ENCODE assay signal across 8 cellular contexts in genomic region chr1:167934407-167935251, GRCh38. TPM values are rescaled to one million over a fixed set of nuclear protein-coding genes. Genes with fewer than 3 reads are reported as not detected.
DNase-seq lines count a peak whose midpoint lies in the region; ATAC-seq, FAIRE-seq and TF ChIP-seq lines count a peak whose summit lies in the region.

No MANE protein-coding gene starts in this region.

- H3K36me3 ChIP-seq in CD8-positive, alpha-beta memory T cell (ENCODE audit: insufficient read depth, low read length) = no peaks in the 10 kb centered on the region
- H3K36me3 ChIP-seq in keratinocyte (ENCODE audit: control insufficient read depth in 2 of 2, extremely low read depth in 1 of 2, insufficient read depth in 2 of 2, low read length in 2 of 2) (no peaks in the 10 kb centered on the region), suprapubic skin (no peaks in the 10 kb centered on the region)

- peaks cover 0 to 17% (median 4%) of the 10 kb centered on the region in 3 donors for H3K36me3 Mint-ChIP-seq in CD8-positive, alpha-beta memory T cell
- no peaks in the 10 kb centered on the region for H3K36me3 Mint-ChIP-seq in activated naive CD8-positive, alpha-beta T cell treated with anti-CD3 and anti-CD28 coated beads, Interleukin-2, amount 50 U/mL, for 24 hours (ENCODE audit: low read depth)

- peaks cover 29 to 55% (median 45%) of the 10 kb centered on the region in 3 donors for H3K4me1 Mint-ChIP-seq in CD8-positive, alpha-beta memory T cell
- H3K4me1 Mint-ChIP-seq in activated naive CD8-positive, alpha-beta T cell treated with anti-CD3 and anti-CD28 coated beads, Interleukin-2, amount 50 U/mL, for 24 hours = peaks cover 38% of the 10 kb centered on the region

- no peaks in the 10 kb centered on the region for H3K9me3 ChIP-seq in CD8-positive, alpha-beta memory T cell (ENCODE audit: low read length)
- H3K9me3 ChIP-seq in keratinocyte (ENCODE audit: control insufficient read depth, low read depth, low read length) (no peaks in the 10 kb centered on the region), suprapubic skin (no peaks in the 10 kb centered on the region)

- TF ChIP-seq POLR2A in suprapubic skin (IDR thresholded peaks at IDR 0.05) = no peak

- peak; percentile 23 for FAIRE-seq in keratinocyte (lab: Jason Lieb, UNC)

- dilution Hi-C loops in keratinocyte (cut with MboI; ENCODE audit: extremely low pct_ligation_motif_present, low sequenced_read_pairs) = no loop called here

- H3K9ac ChIP-seq in keratinocyte (ENCODE audit: control insufficient read depth, extremely low read depth, insufficient read depth, low read length) = peak overlapping the region; percentile 92

- H3K9me3 Mint-ChIP-seq in CD8-positive, alpha-beta memory T cell = no peaks in the 10 kb centered on the region
- no peaks in the 10 kb centered on the region for H3K9me3 Mint-ChIP-seq in activated naive CD8-positive, alpha-beta T cell treated with anti-CD3 and anti-CD28 coated beads, Interleukin-2, amount 50 U/mL, for 24 hours

- CTCF ChIA-PET in CD8-positive, alpha-beta memory T cell (lab: Charles Lee) = interaction anchor here (0.9 to 1.3 kb wide), 2 partner anchors 17 to 20 kb away, joined by 3 to 7 read pairs; partner anchors contain the start of gene ADCY10

- no peak for TF ChIP-seq EP300 in suprapubic skin (IDR thresholded peaks at IDR 0.05)

- peak overlapping the region; percentile 88 to 97 (median 94) for H3K4me3 Mint-ChIP-seq in CD8-positive, alpha-beta memory T cell
- H3K4me3 Mint-ChIP-seq in activated naive CD8-positive, alpha-beta T cell treated with anti-CD3 and anti-CD28 coated beads, Interleukin-2, amount 50 U/mL, for 24 hours = peak overlapping the region; percentile 90

- POLR2A ChIA-PET in CD8-positive, alpha-beta memory T cell (lab: Charles Lee) = interaction anchor here (1.1 kb wide), 1 partner anchor 34 kb away, joined by 3 read pairs; no protein-coding TSS in a partner anchor

- H4K20me1 ChIP-seq in keratinocyte (ENCODE audit: control insufficient read depth, extremely low read depth, insufficient read depth, low read length) = no peaks in the 10 kb centered on the region

- H3K27me3 Mint-ChIP-seq in CD8-positive, alpha-beta memory T cell = no peaks in the 10 kb centered on the region
- no peaks in the 10 kb centered on the region for H3K27me3 Mint-ChIP-seq in activated naive CD8-positive, alpha-beta T cell treated with anti-CD3 and anti-CD28 coated beads, Interleukin-2, amount 50 U/mL, for 24 hours

- H3K79me2 ChIP-seq in keratinocyte (ENCODE audit: control insufficient read depth, insufficient read depth, low read length) = peaks cover 57% of the 10 kb centered on the region

- peak overlapping the region; percentile 100 for H3K4me3 ChIP-seq in CD8-positive, alpha-beta memory T cell (ENCODE audit: low read length)
- H3K4me3 ChIP-seq in keratinocyte (ENCODE audit: control insufficient read depth in 2 of 3, extremely low read depth in 1 of 3, insufficient read depth in 2 of 3, low read depth in 1 of 3, low read length in 3 of 3) = peak overlapping the region; percentile 83 to 94 (median 87)
- H3K4me3 ChIP-seq in suprapubic skin = peak overlapping the region; percentile 86

- H3K27ac Mint-ChIP-seq in CD8-positive, alpha-beta memory T cell = peak overlapping the region; percentile 95 to 100 (median 97)
- H3K27ac Mint-ChIP-seq in activated naive CD8-positive, alpha-beta T cell treated with anti-CD3 and anti-CD28 coated beads, Interleukin-2, amount 50 U/mL, for 24 hours = peak overlapping the region; percentile 100

- no peak for DNase-seq in CD8-positive, alpha-beta memory T cell
- DNase-seq in HS-5 (ENCODE audit: low read depth) (peak; percentile 24), keratinocyte (ENCODE audit: low read depth, low spot score) (no peak), suprapubic skin (ENCODE audit: low spot score in 2 of 2) (no peak), left lobe of liver (ENCODE audit: low spot score) (no peak)
- no peak for DNase-seq in activated naive CD8-positive, alpha-beta T cell treated with anti-CD3 and anti-CD28 coated beads, Interleukin-2, amount 50 U/mL, for 24 hours
- DNase-seq in stimulated activated CD4-positive, alpha-beta T cell treated with anti-CD3 and anti-CD28 coated beads, Interleukin-1b, Interleukin-23, amount 100 ng/mL, for 48 hours = no peak

- no peaks in the 10 kb centered on the region for H3K27me3 ChIP-seq in CD8-positive, alpha-beta memory T cell (ENCODE audit: insufficient read depth, low read length, poor library complexity, severe bottlenecking)
- H3K27me3 ChIP-seq in keratinocyte (ENCODE audit: control insufficient read depth, extremely low read depth, insufficient read depth, low read length) = no peaks in the 10 kb centered on the region
- no peaks in the 10 kb centered on the region for H3K27me3 ChIP-seq in suprapubic skin

- H3K4me1 ChIP-seq in CD8-positive, alpha-beta memory T cell (ENCODE audit: insufficient read depth, low read length) = peaks cover 33% of the 10 kb centered on the region
- peaks cover 3% of the 10 kb centered on the region for H3K4me1 ChIP-seq in keratinocyte (ENCODE audit: control insufficient read depth, extremely low read depth, insufficient read depth, low read length)
- peaks cover 42% of the 10 kb centered on the region for H3K4me1 ChIP-seq in suprapubic skin

- peak overlapping the region; percentile 96 for H3K27ac ChIP-seq in CD8-positive, alpha-beta memory T cell (ENCODE audit: low read depth, low read length)
- peak overlapping the region; percentile 96 for H3K27ac ChIP-seq in keratinocyte (ENCODE audit: control insufficient read depth, insufficient read depth, low read length)
- peak overlapping the region; percentile 95 for H3K27ac ChIP-seq in suprapubic skin

- WGBS in suprapubic skin = 17% methylated on average over 4 of the region's 4 CpGs

- H3K4me2 ChIP-seq in keratinocyte (ENCODE audit: control insufficient read depth, extremely low read depth, insufficient read depth, low read depth, low read length) = peak overlapping the region; percentile 95

- TF ChIP-seq CTCF in keratinocyte (optimal IDR thresholded peaks at IDR 0.05 in 1 of 3, IDR thresholded peaks at IDR 0.05 in 1 of 3, conservative IDR thresholded peaks at IDR 0.05 in 1 of 3; ENCODE audit: extremely low read depth in 1 of 3, insufficient read depth in 2 of 3, low read length in 3 of 3) (no peak), suprapubic skin (IDR thresholded peaks at IDR 0.05) (no peak)

- no peak for ATAC-seq in activated naive CD8-positive, alpha-beta T cell treated with anti-CD3 and anti-CD28 coated beads, Interleukin-2, amount 50 U/mL, for 24 hours
- ATAC-seq in GM19351 (IDR thresholded peaks at IDR 0.05; ENCODE audit: unreplicated experiment) = no peak
- ATAC-seq in left lobe of liver = no peak

- no peaks in the 10 kb centered on the region for H3K9me1 ChIP-seq in keratinocyte (ENCODE audit: control insufficient read depth, extremely low read depth, insufficient read depth, low read length)

- H2AFZ ChIP-seq in keratinocyte (ENCODE audit: control insufficient read depth, low read length) = peak overlapping the region; percentile 53

RNA-seq across cellular contexts. Expression of gene DCAF6, which starts 1.9 kb away (rescaled TPM):
- 10 to 100 TPM; 24.8 to 24.9 TPM for total RNA-seq in CD8-positive, alpha-beta memory T cell
- 15.4 TPM for polyA plus RNA-seq in CD8-positive, alpha-beta memory T cell
- 70.0 to 109 TPM (median 78.6 TPM) in 3 replicates for polyA plus RNA-seq in keratinocyte
- polyA plus RNA-seq in keratinocyte (2011; ENCODE audit: low read depth) = 92.4 TPM
- 94.8 and 196 TPM in 2 replicates for polyA plus RNA-seq in keratinocyte (2011; cell fraction: cytosol; rRNA removed)
- 74.5 and 77.5 TPM in 2 replicates for polyA plus RNA-seq in keratinocyte (2011; cell fraction: nucleus; rRNA removed)
- 33.8 and 54.2 TPM in 2 replicates for polyA plus RNA-seq in keratinocyte (2012; ENCODE audit: low replicate concordance)
- polyA minus RNA-seq in keratinocyte = 25.5 to 201 TPM (median 124 TPM) in 3 replicates
- 54.7 TPM for polyA minus RNA-seq in keratinocyte (2011; cell fraction: cytosol; rRNA and poly(A)+ RNA removed)
- polyA minus RNA-seq in keratinocyte (2011; cell fraction: nucleus; rRNA and poly(A)+ RNA removed) = 52.5 and 99.5 TPM in 2 replicates
- total RNA-seq in suprapubic skin (10 to 100 TPM; 38.2 to 90.3 (median 54.8) TPM), left lobe of liver (49.0 TPM)

RNA-seq across cellular contexts. Expression of gene MPC2, which starts 2.2 kb away (rescaled TPM):
- total RNA-seq in CD8-positive, alpha-beta memory T cell = 10 to 100 TPM; 56.1 to 57.0 TPM
- polyA plus RNA-seq in CD8-positive, alpha-beta memory T cell = 92.4 TPM
- polyA plus RNA-seq in keratinocyte = 27.1 to 61.6 TPM (median 36.2 TPM) in 3 replicates
- 9.5 TPM for polyA plus RNA-seq in keratinocyte (2011; ENCODE audit: low read depth)
- 33.4 and 47.1 TPM in 2 replicates for polyA plus RNA-seq in keratinocyte (2011; cell fraction: cytosol; rRNA removed)
- polyA plus RNA-seq in keratinocyte (2011; cell fraction: nucleus; rRNA removed) = 9.5 and 17.1 TPM in 2 replicates
- polyA plus RNA-seq in keratinocyte (2012; ENCODE audit: low replicate concordance) = 32.1 and 42.4 TPM in 2 replicates
- polyA minus RNA-seq in keratinocyte = 3.1 to 9.3 TPM (median 9.0 TPM) in 3 replicates
- polyA minus RNA-seq in keratinocyte (2011; cell fraction: cytosol; rRNA and poly(A)+ RNA removed) = 25.7 TPM
- polyA minus RNA-seq in keratinocyte (2011; cell fraction: nucleus; rRNA and poly(A)+ RNA removed) = 2.1 TPM in 2 replicates
- 10 to 100 TPM; 16.5 to 47.3 (median 34.4) TPM for total RNA-seq in suprapubic skin
- 158 TPM for total RNA-seq in left lobe of liver

RNA-seq across cellular contexts. Expression of gene ADCY10, which starts 20.7 kb away (rescaled TPM):
- total RNA-seq in CD8-positive, alpha-beta memory T cell = under 1 TPM in 1 of 2 experiments, not detected in 1; 0.09 TPM
- not detected for polyA plus RNA-seq in CD8-positive, alpha-beta memory T cell
- polyA plus RNA-seq in keratinocyte = 0.04 to 0.10 TPM in 2 of 3 replicates, not detected in the other
- not detected for polyA plus RNA-seq in keratinocyte (2011; ENCODE audit: low read depth)
- 0.12 TPM in 1 of 2 replicates, not detected in the other for polyA plus RNA-seq in keratinocyte (2011; cell fraction: cytosol; rRNA removed)
- polyA plus RNA-seq in keratinocyte (2011; cell fraction: nucleus; rRNA removed) = 0.04 TPM in 1 of 2 replicates, not detected in the other
- polyA plus RNA-seq in keratinocyte (2012; ENCODE audit: low replicate concordance) = 0.03 TPM in 1 of 2 replicates, not detected in the other
- polyA minus RNA-seq in keratinocyte = 0.03 to 0.13 TPM (median 0.13 TPM) in 3 replicates
- polyA minus RNA-seq in keratinocyte (2011; cell fraction: cytosol; rRNA and poly(A)+ RNA removed) = not detected
- not detected in 2 replicates for polyA minus RNA-seq in keratinocyte (2011; cell fraction: nucleus; rRNA and poly(A)+ RNA removed)
- total RNA-seq in suprapubic skin (not detected), left lobe of liver (5.5 TPM)
